7 cellular contexts compared by ENCODE assay signal in the genomic region with DNA sequence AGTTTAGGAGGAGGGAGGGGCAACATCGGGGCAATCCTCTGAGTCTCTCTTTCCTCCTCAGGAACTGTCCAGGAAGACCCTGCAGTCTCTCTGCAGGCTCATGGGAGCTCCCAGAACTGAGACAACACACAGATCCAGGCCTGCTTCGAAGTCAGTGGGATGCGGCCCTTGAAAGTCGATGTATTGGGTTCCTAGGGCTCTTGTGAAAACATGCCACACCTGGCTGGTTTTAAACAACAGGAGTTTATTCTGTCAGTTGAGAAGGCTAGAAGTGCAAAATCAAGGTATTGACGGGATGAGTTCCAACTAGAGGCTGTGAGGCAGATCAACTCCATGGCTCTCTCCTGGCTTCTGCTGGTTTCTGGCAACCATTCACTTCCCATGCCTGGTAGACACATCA.
DNase-seq lines count a peak whose midpoint lies in the region; TF ChIP-seq lines count a peak whose summit lies in the region.
"Not testable (repeated sequence)": the region's sequence is repeated elsewhere in the genome, so short reads cannot be mapped to it uniquely, and the experiment has no call there.

No MANE protein-coding gene starts in this region.

- peaks cover 19% of the 10 kb centered on the region for H3K4me1 Mint-ChIP-seq in nephron progenitor cell

- not testable (repeated sequence) for H3K27me3 Mint-ChIP-seq in nephron progenitor cell (ENCODE audit: low read depth, poor library complexity)

- DNase-seq in DMS79 treated with DMSO at 0.1 percent for 48 hours (lab: John Stamatoyannopoulos, UW) (peak; percentile 11), NCI-H2029 treated with DMSO at 0.1 percent for 48 hours (lab: John Stamatoyannopoulos, UW) (peak; percentile 55), NCI-H2196 (lab: John Stamatoyannopoulos, UW; ENCODE audit: unreplicated experiment) (peak; percentile 62), NCI-H526 (lab: John Stamatoyannopoulos, UW) (peak; percentile 52 to 62), coronary artery (ENCODE audit: low spot score) (peak; percentile 7), islet precursor cell (peak; percentile 46)
- DNase-seq in nephron progenitor cell: not testable (repeated sequence)

- H3K27ac Mint-ChIP-seq in nephron progenitor cell: peak overlapping the region; percentile 64

- H3K4me3 Mint-ChIP-seq in nephron progenitor cell: not testable (repeated sequence)

- H3K4me3 ChIP-seq in coronary artery: not testable (repeated sequence)

- H3K9me3 Mint-ChIP-seq in nephron progenitor cell: not testable (repeated sequence)

- H3K36me3 Mint-ChIP-seq in nephron progenitor cell (ENCODE audit: low read depth): not testable (repeated sequence)

- H3K27ac ChIP-seq in coronary artery: not testable (repeated sequence)

- not testable (repeated sequence) for TF ChIP-seq CTCF in coronary artery (IDR thresholded peaks at IDR 0.05); nephron progenitor cell (IDR thresholded peaks at IDR 0.05)
